ENCODE assay signal across 17 cellular contexts in the genomic region with DNA sequence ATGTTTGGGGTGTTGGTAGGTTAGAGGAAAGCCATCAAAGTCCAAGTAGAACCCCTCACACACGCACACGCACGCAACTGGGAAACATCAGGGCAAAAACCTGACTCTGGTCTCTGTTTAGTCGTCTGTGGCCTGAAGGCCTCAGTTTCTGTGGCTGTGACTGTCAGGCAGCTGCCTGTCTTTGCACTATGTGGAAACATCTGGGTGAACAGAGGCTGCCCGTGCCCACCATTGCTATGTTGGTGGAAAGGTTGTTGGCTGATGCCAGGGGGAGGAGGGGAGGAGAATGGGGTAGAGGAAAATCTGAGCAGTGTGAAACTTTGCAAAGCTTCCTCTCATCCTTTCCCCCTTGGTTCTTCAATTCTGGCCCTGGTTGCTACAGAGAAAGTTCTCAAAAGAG. TPM values are rescaled to one million over a fixed set of nuclear protein-coding genes. Genes with fewer than 3 reads are reported as not detected.
DNase-seq lines count a peak whose midpoint lies in the region; ATAC-seq and TF ChIP-seq lines count a peak whose summit lies in the region.
"Had no signal": no experiment of that assay in that cellular context is flagged by ENCODE, and none has a peak within 500 bp of the region (broad histone marks: within the 10 kb centered on the region; RNA-seq: fewer than 3 reads in every experiment).

No MANE protein-coding gene starts in this region.

- ATAC-seq in activated naive CD8-positive, alpha-beta T cell treated with anti-CD3 and anti-CD28 coated beads, Interleukin-2, amount 50 U/mL, for 24 hours = peak; percentile 55
- no peak for ATAC-seq in HG03045 (IDR thresholded peaks at IDR 0.05; ENCODE audit: unreplicated experiment)

- intact Hi-C loops in sigmoid colon (cut with DNase I) = no loop called here

- H3K27ac Mint-ChIP-seq in activated naive CD8-positive, alpha-beta T cell treated with anti-CD3 and anti-CD28 coated beads, Interleukin-2, amount 50 U/mL, for 24 hours = no peak overlapping the region
- no peak overlapping the region for H3K27ac Mint-ChIP-seq in activated naive CD8-positive, alpha-beta T cell treated with anti-CD3 and anti-CD28 coated beads for 36 hours
- H3K27ac Mint-ChIP-seq in brain (peak overlapping the region in 2 of 5 experiments; percentile 53 to 94), nephron progenitor cell (peak overlapping the region; percentile 99)

- TF ChIP-seq POLR2A in suprapubic skin (IDR thresholded peaks at IDR 0.05) (no peak), sigmoid colon (IDR thresholded peaks at IDR 0.05) (no peak)

- H3K4me3 Mint-ChIP-seq in activated naive CD8-positive, alpha-beta T cell treated with anti-CD3 and anti-CD28 coated beads, Interleukin-2, amount 50 U/mL, for 24 hours = no peak overlapping the region
- no peak overlapping the region for H3K4me3 Mint-ChIP-seq in activated naive CD8-positive, alpha-beta T cell treated with anti-CD3 and anti-CD28 coated beads for 36 hours
- H3K4me3 Mint-ChIP-seq in brain (peak overlapping the region in 3 of 5 experiments; percentile 53 to 95 (median 84)), nephron progenitor cell (peak overlapping the region; percentile 98)

- DNase-seq in activated naive CD8-positive, alpha-beta T cell treated with anti-CD3 and anti-CD28 coated beads, Interleukin-2, amount 50 U/mL, for 24 hours = no peak
- DNase-seq in activated naive CD8-positive, alpha-beta T cell treated with anti-CD3 and anti-CD28 coated beads for 36 hours = no peak
- no peak for DNase-seq in nephron progenitor cell
- no peak for DNase-seq in suprapubic skin (ENCODE audit: low spot score in 2 of 2)
- no peak for DNase-seq in sigmoid colon
- no peak for DNase-seq in NCI-H82 (lab: John Stamatoyannopoulos, UW)
- DNase-seq: 8988T, C1 segment of cervical spinal cord, COR-L47, HCEC 1CT, NCI-H1436, NCI-H2081 treated with DMSO at 0.1 percent for 48 hours, NCI-H2227 treated with DMSO at 0.1 percent for 48 hours, NCI-H524 treated with DMSO at 0.1 percent for 48 hours, OCI-M1 had no signal

- no peaks in the 10 kb centered on the region for H3K9me3 Mint-ChIP-seq in activated naive CD8-positive, alpha-beta T cell treated with anti-CD3 and anti-CD28 coated beads, Interleukin-2, amount 50 U/mL, for 24 hours
- no peaks in the 10 kb centered on the region for H3K9me3 Mint-ChIP-seq in activated naive CD8-positive, alpha-beta T cell treated with anti-CD3 and anti-CD28 coated beads for 36 hours
- H3K9me3 Mint-ChIP-seq in brain (peaks cover 0 to 12% (median 0%) of the 10 kb centered on the region in 5 experiments), nephron progenitor cell (no peaks in the 10 kb centered on the region)

- WGBS in suprapubic skin = 53% methylated on average over 5 of the region's 5 CpGs
- WGBS in sigmoid colon, 2 donors = 48 to 66% methylated on average over 5 of the region's 5 CpGs

- peaks cover 23% of the 10 kb centered on the region for H3K27me3 ChIP-seq in suprapubic skin
- H3K27me3 ChIP-seq in sigmoid colon = peaks cover 88 to 100% (median 100%) of the 10 kb centered on the region in 3 donors

- peaks cover 48% of the 10 kb centered on the region for H3K4me1 Mint-ChIP-seq in activated naive CD8-positive, alpha-beta T cell treated with anti-CD3 and anti-CD28 coated beads, Interleukin-2, amount 50 U/mL, for 24 hours
- peaks cover 39% of the 10 kb centered on the region for H3K4me1 Mint-ChIP-seq in activated naive CD8-positive, alpha-beta T cell treated with anti-CD3 and anti-CD28 coated beads for 36 hours
- H3K4me1 Mint-ChIP-seq in brain = peaks cover 35% of the 10 kb centered on the region
- H3K4me1 Mint-ChIP-seq in nephron progenitor cell = peaks cover 57% of the 10 kb centered on the region

- TF ChIP-seq EP300 in suprapubic skin (IDR thresholded peaks at IDR 0.05) (no peak), sigmoid colon (IDR thresholded peaks at IDR 0.05) (no peak)

- H3K9me3 ChIP-seq in suprapubic skin (no peaks in the 10 kb centered on the region), sigmoid colon (no peaks in the 10 kb centered on the region)

- H3K36me3 ChIP-seq in suprapubic skin (no peaks in the 10 kb centered on the region), sigmoid colon (no peaks in the 10 kb centered on the region)

- TF ChIP-seq CTCF in brain (conservative IDR thresholded peaks at IDR 0.05) (no peak), nephron progenitor cell (IDR thresholded peaks at IDR 0.05) (no peak), suprapubic skin (IDR thresholded peaks at IDR 0.05) (no peak), sigmoid colon (IDR thresholded peaks at IDR 0.05) (no peak)

- H3K4me1 ChIP-seq in suprapubic skin = peaks cover 92% of the 10 kb centered on the region
- peaks cover 0 to 33% (median 22%) of the 10 kb centered on the region in 4 donors for H3K4me1 ChIP-seq in sigmoid colon

- H3K27ac ChIP-seq in suprapubic skin = peak overlapping the region; percentile 98
- no peak overlapping the region for H3K27ac ChIP-seq in sigmoid colon

- no peak overlapping the region for H3K4me3 ChIP-seq in suprapubic skin
- no peak overlapping the region for H3K4me3 ChIP-seq in sigmoid colon

- no peaks in the 10 kb centered on the region for H3K36me3 Mint-ChIP-seq in activated naive CD8-positive, alpha-beta T cell treated with anti-CD3 and anti-CD28 coated beads, Interleukin-2, amount 50 U/mL, for 24 hours (ENCODE audit: low read depth)
- peaks cover 3% of the 10 kb centered on the region for H3K36me3 Mint-ChIP-seq in activated naive CD8-positive, alpha-beta T cell treated with anti-CD3 and anti-CD28 coated beads for 36 hours
- no peaks in the 10 kb centered on the region for H3K36me3 Mint-ChIP-seq in brain
- peaks cover 80% of the 10 kb centered on the region for H3K36me3 Mint-ChIP-seq in nephron progenitor cell (ENCODE audit: low read depth)

- peaks cover 94% of the 10 kb centered on the region for H3K27me3 Mint-ChIP-seq in activated naive CD8-positive, alpha-beta T cell treated with anti-CD3 and anti-CD28 coated beads, Interleukin-2, amount 50 U/mL, for 24 hours
- peaks cover 98% of the 10 kb centered on the region for H3K27me3 Mint-ChIP-seq in activated naive CD8-positive, alpha-beta T cell treated with anti-CD3 and anti-CD28 coated beads for 36 hours
- H3K27me3 Mint-ChIP-seq in brain (peaks cover 100% of the 10 kb centered on the region), nephron progenitor cell (ENCODE audit: low read depth, poor library complexity) (peaks cover 18% of the 10 kb centered on the region)

RNA-seq across cellular contexts. Expression of a gene that starts 7.4 kb away (rescaled TPM):
- not detected for total RNA-seq in activated naive CD8-positive, alpha-beta T cell treated with anti-CD3 and anti-CD28 coated beads for 36 hours
- not detected for polyA plus RNA-seq in brain (ENCODE audit: insufficient read depth, low read depth, low replicate concordance)
- 10 to 100 TPM in 3 of 4 donors, 1 to 10 TPM in 1; 8.8 to 24.7 (median 13.3) TPM for total RNA-seq in suprapubic skin
- not detected for total RNA-seq in sigmoid colon
- polyA plus RNA-seq in sigmoid colon = not detected

RNA-seq across cellular contexts. Expression of a gene that starts 7.6 kb away (rescaled TPM):
- not detected for total RNA-seq in activated naive CD8-positive, alpha-beta T cell treated with anti-CD3 and anti-CD28 coated beads for 36 hours
- polyA plus RNA-seq in brain (ENCODE audit: insufficient read depth, low read depth, low replicate concordance) (not detected), sigmoid colon (under 1 TPM in 1 of 3 donors, not detected in 2; 0.04 TPM)
- total RNA-seq in suprapubic skin (10 to 100 TPM in 1 of 4 donors, 1 to 10 TPM in 3; 4.9 to 12.2 (median 6.1) TPM), sigmoid colon (not detected)

RNA-seq across cellular contexts. Expression of a gene that starts 16.4 kb away (rescaled TPM):
- total RNA-seq in activated naive CD8-positive, alpha-beta T cell treated with anti-CD3 and anti-CD28 coated beads for 36 hours = not detected
- polyA plus RNA-seq in brain (ENCODE audit: insufficient read depth, low read depth, low replicate concordance) (not detected), sigmoid colon (1 to 10 TPM in 1 of 3 donors, not detected in 2; 1.8 TPM)
- total RNA-seq in suprapubic skin (1 to 10 TPM in 3 of 4 donors, under 1 TPM in 1; 0.23 to 8.4 (median 1.6) TPM), sigmoid colon (not detected)

RNA-seq across cellular contexts. Expression of a gene that starts 17.6 kb away (rescaled TPM):
- not detected for total RNA-seq in activated naive CD8-positive, alpha-beta T cell treated with anti-CD3 and anti-CD28 coated beads for 36 hours
- polyA plus RNA-seq in brain (ENCODE audit: insufficient read depth, low read depth, low replicate concordance) (not detected), sigmoid colon (not detected)
- total RNA-seq in suprapubic skin (10 to 100 TPM in 2 of 4 donors, 1 to 10 TPM in 2; 1.4 to 15.7 (median 10.7) TPM), sigmoid colon (not detected)

RNA-seq across cellular contexts. Expression of a gene that starts 19.5 kb away (rescaled TPM):
- not detected for total RNA-seq in activated naive CD8-positive, alpha-beta T cell treated with anti-CD3 and anti-CD28 coated beads for 36 hours
- polyA plus RNA-seq in brain (ENCODE audit: insufficient read depth, low read depth, low replicate concordance) (not detected), sigmoid colon (not detected)
- total RNA-seq in suprapubic skin (1 to 10 TPM; 3.1 to 3.7 (median 3.5) TPM), sigmoid colon (not detected)

Comparison
In these comparisons a context has a peak if more than half of its experiments do, and no peak if none do; other contexts are left out.
1. H3K4me3 Mint-ChIP-seq: peak in brain (3 of 5) and nephron progenitor cell (single experiment); none in activated naive CD8-positive, alpha-beta T cell treated with anti-CD3 and anti-CD28 coated beads, Interleukin-2, amount 50 U/mL, for 24 hours (single experiment) and activated naive CD8-positive, alpha-beta T cell treated with anti-CD3 and anti-CD28 coated beads for 36 hours (single experiment).
2. RNA of a gene that starts 7.4 kb away (total RNA-seq): 8.8 to 24.7 TPM in suprapubic skin; not detected in activated naive CD8-positive, alpha-beta T cell treated with anti-CD3 and anti-CD28 coated beads for 36 hours and not detected in sigmoid colon; every median in the first group is over 4 times any median in the second.
3. RNA of a gene that starts 7.6 kb away (total RNA-seq): 4.9 to 12.2 TPM in suprapubic skin; not detected in activated naive CD8-positive, alpha-beta T cell treated with anti-CD3 and anti-CD28 coated beads for 36 hours and not detected in sigmoid colon; every median in the first group is over 4 times any median in the second.